Comparison of ENCODE assay signal across 8 cellular contexts in genomic region chr11:2531277-2531986, GRCh38.
A peak's percentile ranks its signal among the peaks of the same experiment; 100 is the strongest.
DNase-seq lines count a peak whose midpoint lies in the region; ATAC-seq, FAIRE-seq and TF ChIP-seq lines count a peak whose summit lies in the region.

No MANE protein-coding gene starts in this region.

- no peak overlapping the region for H3K4me2 ChIP-seq in keratinocyte (ENCODE audit: control insufficient read depth, extremely low read depth, insufficient read depth, low read depth, low read length)

- no peaks in the 10 kb centered on the region for H3K9me1 ChIP-seq in keratinocyte (ENCODE audit: control insufficient read depth, extremely low read depth, insufficient read depth, low read length)

- TF ChIP-seq POLR2A in breast epithelium (IDR thresholded peaks at IDR 0.05) = no peak

- no peak for ATAC-seq in GM18498 (IDR thresholded peaks at IDR 0.05; ENCODE audit: unreplicated experiment)

- peak; percentile 88 for DNase-seq in ELF-1 (ENCODE audit: low read depth, low spot score)
- DNase-seq in M059J (ENCODE audit: low read depth) = peak; percentile 47
- DNase-seq in breast epithelium (ENCODE audit: low spot score in 2 of 2) = peak; percentile 53 to 74
- peak; percentile 5 for DNase-seq in keratinocyte (ENCODE audit: low read depth, low spot score)
- peak; percentile 47 for DNase-seq in stimulated activated CD4-positive, alpha-beta T cell treated with anti-CD3 and anti-CD28 coated beads, Interleukin-1b, Interleukin-23, amount 100 ng/mL, for 48 hours
- DNase-seq in amniotic stem cell (lab: John Stamatoyannopoulos, UW) = no peak

- H3K4me3 ChIP-seq in WI38 (ENCODE audit: low read depth, low read length) (no peak overlapping the region), breast epithelium (no peak overlapping the region), keratinocyte (ENCODE audit: control insufficient read depth in 2 of 3, extremely low read depth in 1 of 3, insufficient read depth in 2 of 3, low read depth in 1 of 3, low read length in 3 of 3) (no peak overlapping the region)

- intact Hi-C loops in breast epithelium (cut with DNase I; ENCODE audit: low total_unique reads) = loop anchor here (2.0 to 5.0 kb wide), 2 partner anchors 104 to 357 kb away; no protein-coding TSS in a partner anchor

- H3K27me3 ChIP-seq in breast epithelium (no peaks in the 10 kb centered on the region), keratinocyte (ENCODE audit: control insufficient read depth, extremely low read depth, insufficient read depth, low read length) (peaks cover 4% of the 10 kb centered on the region)

- TF ChIP-seq CTCF in WI38 (IDR thresholded peaks at IDR 0.05; ENCODE audit: low read depth, low read length) (peak; percentile 93), breast epithelium (IDR thresholded peaks at IDR 0.05) (peak; percentile 95 to 99 (median 97)), keratinocyte (optimal IDR thresholded peaks at IDR 0.05 in 1 of 3, IDR thresholded peaks at IDR 0.05 in 1 of 3, conservative IDR thresholded peaks at IDR 0.05 in 1 of 3; ENCODE audit: extremely low read depth in 1 of 3, insufficient read depth in 2 of 3, low read length in 3 of 3) (peak; percentile 81 to 96 (median 92))

- dilution Hi-C loops in keratinocyte (cut with MboI; ENCODE audit: extremely low pct_ligation_motif_present, low sequenced_read_pairs) = no loop called here

- H3K9me3 ChIP-seq in breast epithelium (no peaks in the 10 kb centered on the region), keratinocyte (ENCODE audit: control insufficient read depth, low read depth, low read length) (no peaks in the 10 kb centered on the region)

- no peaks in the 10 kb centered on the region for H3K36me3 ChIP-seq in breast epithelium
- H3K36me3 ChIP-seq in keratinocyte (ENCODE audit: control insufficient read depth in 2 of 2, extremely low read depth in 1 of 2, insufficient read depth in 2 of 2, low read length in 2 of 2) = no peaks in the 10 kb centered on the region

- no peaks in the 10 kb centered on the region for H3K79me2 ChIP-seq in keratinocyte (ENCODE audit: control insufficient read depth, insufficient read depth, low read length)

- H3K27ac ChIP-seq in breast epithelium = no peak overlapping the region
- H3K27ac ChIP-seq in keratinocyte (ENCODE audit: control insufficient read depth, insufficient read depth, low read length) = no peak overlapping the region

- peak; percentile 5 for FAIRE-seq in keratinocyte (lab: Jason Lieb, UNC)

- no peak overlapping the region for H3K9ac ChIP-seq in keratinocyte (ENCODE audit: control insufficient read depth, extremely low read depth, insufficient read depth, low read length)

- peaks cover 3% of the 10 kb centered on the region for H4K20me1 ChIP-seq in keratinocyte (ENCODE audit: control insufficient read depth, extremely low read depth, insufficient read depth, low read length)

- no peak overlapping the region for H2AFZ ChIP-seq in keratinocyte (ENCODE audit: control insufficient read depth, low read length)

- H3K4me1 ChIP-seq in breast epithelium (peaks cover 0 to 8% of the 10 kb centered on the region in 2 donors), keratinocyte (ENCODE audit: control insufficient read depth, extremely low read depth, insufficient read depth, low read length) (peaks cover 19% of the 10 kb centered on the region)
